ENCODE assay signal across 2 cellular contexts in genomic region chr9:34996181-34996904, GRCh38.
TF ChIP-seq lines count a peak whose summit lies in the region.

No MANE protein-coding gene starts in this region.

TF ChIP-seq in SK-N-SH, 30 proteins besides CTCF, POLR2A, EP300 and RAD21 (continued from another document):
- no peak for TF ChIP-seq POLR2AphosphoS5 (IDR thresholded peaks at IDR 0.05; ENCODE audit: low read depth, low read length)
- no peak for TF ChIP-seq TEAD4 (IDR thresholded peaks at IDR 0.05; ENCODE audit: borderline replicate concordance, insufficient read depth)

TF ChIP-seq in SK-N-SH treated with all-trans-retinoic acid at 6 μM for 48 hours, 23 proteins besides CTCF, POLR2A, EP300 and RAD21 (continued from another document):
- TF ChIP-seq, protein P1, sequence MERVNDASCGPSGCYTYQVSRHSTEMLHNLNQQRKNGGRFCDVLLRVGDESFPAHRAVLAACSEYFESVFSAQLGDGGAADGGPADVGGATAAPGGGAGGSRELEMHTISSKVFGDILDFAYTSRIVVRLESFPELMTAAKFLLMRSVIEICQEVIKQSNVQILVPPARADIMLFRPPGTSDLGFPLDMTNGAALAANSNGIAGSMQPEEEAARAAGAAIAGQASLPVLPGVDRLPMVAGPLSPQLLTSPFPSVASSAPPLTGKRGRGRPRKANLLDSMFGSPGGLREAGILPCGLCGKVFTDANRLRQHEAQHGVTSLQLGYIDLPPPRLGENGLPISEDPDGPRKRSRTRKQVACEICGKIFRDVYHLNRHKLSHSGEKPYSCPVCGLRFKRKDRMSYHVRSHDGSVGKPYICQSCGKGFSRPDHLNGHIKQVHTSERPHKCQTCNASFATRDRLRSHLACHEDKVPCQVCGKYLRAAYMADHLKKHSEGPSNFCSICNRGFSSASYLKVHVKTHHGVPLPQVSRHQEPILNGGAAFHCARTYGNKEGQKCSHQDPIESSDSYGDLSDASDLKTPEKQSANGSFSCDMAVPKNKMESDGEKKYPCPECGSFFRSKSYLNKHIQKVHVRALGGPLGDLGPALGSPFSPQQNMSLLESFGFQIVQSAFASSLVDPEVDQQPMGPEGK (CRISPR knock-in tag; IDR thresholded peaks at IDR 0.05; ENCODE audit: borderline replicate concordance): no peak
- no peak for TF ChIP-seq ZC3H10 (CRISPR knock-in tag; IDR thresholded peaks at IDR 0.05)
- no peak for TF ChIP-seq ZFP3 (CRISPR knock-in tag; IDR thresholded peaks at IDR 0.05)
- TF ChIP-seq OSR1 (CRISPR knock-in tag; IDR thresholded peaks at IDR 0.05): no peak
- TF ChIP-seq TOX (CRISPR knock-in tag; IDR thresholded peaks at IDR 0.05; ENCODE audit: borderline replicate concordance): no peak
- TF ChIP-seq, protein P2, sequence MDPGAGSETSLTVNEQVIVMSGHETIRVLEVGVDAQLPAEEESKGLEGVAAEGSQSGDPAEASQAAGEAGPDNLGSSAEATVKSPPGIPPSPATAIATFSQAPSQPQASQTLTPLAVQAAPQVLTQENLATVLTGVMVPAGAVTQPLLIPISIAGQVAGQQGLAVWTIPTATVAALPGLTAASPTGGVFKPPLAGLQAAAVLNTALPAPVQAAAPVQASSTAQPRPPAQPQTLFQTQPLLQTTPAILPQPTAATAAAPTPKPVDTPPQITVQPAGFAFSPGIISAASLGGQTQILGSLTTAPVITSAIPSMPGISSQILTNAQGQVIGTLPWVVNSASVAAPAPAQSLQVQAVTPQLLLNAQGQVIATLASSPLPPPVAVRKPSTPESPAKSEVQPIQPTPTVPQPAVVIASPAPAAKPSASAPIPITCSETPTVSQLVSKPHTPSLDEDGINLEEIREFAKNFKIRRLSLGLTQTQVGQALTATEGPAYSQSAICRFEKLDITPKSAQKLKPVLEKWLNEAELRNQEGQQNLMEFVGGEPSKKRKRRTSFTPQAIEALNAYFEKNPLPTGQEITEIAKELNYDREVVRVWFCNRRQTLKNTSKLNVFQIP (CRISPR knock-in tag; IDR thresholded peaks at IDR 0.05; ENCODE audit: borderline replicate concordance, low read depth): no peak
